Comparison of ENCODE assay signal across 8 cellular contexts in genomic region chr17:82267575-82268379, GRCh38. TPM values are rescaled to one million over a fixed set of nuclear protein-coding genes. Genes with fewer than 3 reads are reported as not detected.
DNase-seq lines count a peak whose midpoint lies in the region; ATAC-seq and TF ChIP-seq lines count a peak whose summit lies in the region.

No MANE protein-coding gene starts in this region.

- H3K4me3 ChIP-seq in CD8-positive, alpha-beta T cell (ENCODE audit: low read depth, low read length), result no peak overlapping the region
- H3K4me3 ChIP-seq in ovary, result peak overlapping the region; percentile 22

- peak overlapping the region; percentile 83 for H3K27ac Mint-ChIP-seq in CD8-positive, alpha-beta T cell
- peak overlapping the region; percentile 63 for H3K27ac Mint-ChIP-seq in activated naive CD8-positive, alpha-beta T cell treated with anti-CD3 and anti-CD28 coated beads, Interleukin-2, amount 10 ng/mL, durations not matched to agents 7 days and 5 days
- peak overlapping the region; percentile 52 for H3K27ac Mint-ChIP-seq in glutamatergic neuron (ENCODE audit: unreplicated experiment)

- no peaks in the 10 kb centered on the region for H3K27me3 Mint-ChIP-seq in CD8-positive, alpha-beta T cell (ENCODE audit: low read depth)
- H3K27me3 Mint-ChIP-seq in activated naive CD8-positive, alpha-beta T cell treated with anti-CD3 and anti-CD28 coated beads, Interleukin-2, amount 10 ng/mL, durations not matched to agents 7 days and 5 days, result no peaks in the 10 kb centered on the region
- peaks cover 5% of the 10 kb centered on the region for H3K27me3 Mint-ChIP-seq in glutamatergic neuron (ENCODE audit: unreplicated experiment)

- no peak overlapping the region for H3K27ac ChIP-seq in CD8-positive, alpha-beta T cell (ENCODE audit: low read depth, low read length)
- peak overlapping the region in 1 of 2 donors; percentile 60 for H3K27ac ChIP-seq in ovary

- TF ChIP-seq POLR2A in ovary (IDR thresholded peaks at IDR 0.05), result no peak

- TF ChIP-seq CTCF in CD8-positive, alpha-beta T cell (IDR thresholded peaks at IDR 0.05), result no peak
- TF ChIP-seq CTCF in glutamatergic neuron (IDR thresholded peaks at IDR 0.05; ENCODE audit: partially characterized antibody, unreplicated experiment), result no peak
- no peak for TF ChIP-seq CTCF in ovary (IDR thresholded peaks at IDR 0.05)

- peaks cover 58% of the 10 kb centered on the region for H3K4me1 ChIP-seq in CD8-positive, alpha-beta T cell (ENCODE audit: insufficient read depth, low read length)
- peaks cover 19% of the 10 kb centered on the region for H3K4me1 ChIP-seq in ovary (ENCODE audit: insufficient read depth)

- H3K4me1 Mint-ChIP-seq in CD8-positive, alpha-beta T cell (ENCODE audit: low read depth), result peaks cover 67% of the 10 kb centered on the region
- H3K4me1 Mint-ChIP-seq in activated naive CD8-positive, alpha-beta T cell treated with anti-CD3 and anti-CD28 coated beads, Interleukin-2, amount 10 ng/mL, durations not matched to agents 7 days and 5 days, result peaks cover 46% of the 10 kb centered on the region
- peaks cover 33% of the 10 kb centered on the region for H3K4me1 Mint-ChIP-seq in glutamatergic neuron (ENCODE audit: low read depth, unreplicated experiment)

- POLR2A ChIA-PET in CD8-positive, alpha-beta T cell (lab: Charles Lee), result interaction anchor here (0.5 kb wide), 1 partner anchor 201 kb away, joined by 3 read pairs; no protein-coding TSS in a partner anchor
- POLR2A ChIA-PET in activated naive CD8-positive, alpha-beta T cell treated with anti-CD3 and anti-CD28 coated beads, Interleukin-2, amount 10 ng/mL, durations not matched to agents 7 days and 5 days (lab: Charles Lee), result interaction anchor here (0.6 to 1.4 kb wide), 4 partner anchors 8 to 246 kb away, joined by 3 to 5 read pairs (median 4); partner anchors contain the start of genes CENPX and RAC3

- no peaks in the 10 kb centered on the region for H3K9me3 Mint-ChIP-seq in CD8-positive, alpha-beta T cell
- H3K9me3 Mint-ChIP-seq in activated naive CD8-positive, alpha-beta T cell treated with anti-CD3 and anti-CD28 coated beads, Interleukin-2, amount 10 ng/mL, durations not matched to agents 7 days and 5 days, result no peaks in the 10 kb centered on the region
- H3K9me3 Mint-ChIP-seq in glutamatergic neuron (ENCODE audit: unreplicated experiment), result peaks cover 6% of the 10 kb centered on the region

- CTCF ChIA-PET in CD8-positive, alpha-beta T cell (lab: Charles Lee), result interaction anchor here (1.0 to 2.1 kb wide), 2 partner anchors 23 to 33 kb away, joined by 3 to 7 read pairs; no protein-coding TSS in a partner anchor

- peak; percentile 44 for ATAC-seq in CD8-positive, alpha-beta T cell
- peak; percentile 29 for ATAC-seq in activated naive CD8-positive, alpha-beta T cell treated with anti-CD3 and anti-CD28 coated beads, Interleukin-2, amount 10 ng/mL, durations not matched to agents 7 days and 5 days (ENCODE audit: low read depth)

- peaks cover 87% of the 10 kb centered on the region for H3K36me3 Mint-ChIP-seq in CD8-positive, alpha-beta T cell
- peaks cover 29% of the 10 kb centered on the region for H3K36me3 Mint-ChIP-seq in activated naive CD8-positive, alpha-beta T cell treated with anti-CD3 and anti-CD28 coated beads, Interleukin-2, amount 10 ng/mL, durations not matched to agents 7 days and 5 days
- peaks cover 6% of the 10 kb centered on the region for H3K36me3 Mint-ChIP-seq in glutamatergic neuron (ENCODE audit: unreplicated experiment)

- intact Hi-C loops in CD8-positive, alpha-beta T cell (cut with DNase I, micrococcal nuclease), result no loop called here
- intact Hi-C loops in ovary (cut with DNase I), result loop anchor here in 1 of 4 donors (2.0 kb wide), 1 partner anchor 25 kb away; no protein-coding TSS in a partner anchor

- TF ChIP-seq EP300 in ovary (IDR thresholded peaks at IDR 0.05), result no peak

- no peaks in the 10 kb centered on the region for H3K9me3 ChIP-seq in CD8-positive, alpha-beta T cell (ENCODE audit: low read length)
- no peaks in the 10 kb centered on the region for H3K9me3 ChIP-seq in ovary

- peak in 5 of 7 experiments; percentile 31 to 62 (median 51) for DNase-seq in CD8-positive, alpha-beta T cell
- DNase-seq in NCI-H460 (ENCODE audit: extremely low read depth, low read depth), result peak; percentile 56
- no peak for DNase-seq in activated naive CD8-positive, alpha-beta T cell treated with anti-CD3 and anti-CD28 coated beads, Interleukin-2, amount 10 ng/mL, durations not matched to agents 7 days and 5 days
- DNase-seq in glutamatergic neuron, result no peak
- DNase-seq in ovary, result peak; percentile 80 to 87 (median 81)
- no peak for DNase-seq in NCI-H2107 (lab: John Stamatoyannopoulos, UW)
- no peak for DNase-seq in NCI-H1694 (lab: John Stamatoyannopoulos, UW)
- no peak for DNase-seq in NK-92 (lab: John Stamatoyannopoulos, UW; ENCODE audit: unreplicated experiment)

- no peaks in the 10 kb centered on the region for H3K27me3 ChIP-seq in CD8-positive, alpha-beta T cell (ENCODE audit: insufficient read depth, low read length)
- H3K27me3 ChIP-seq in ovary, result no peaks in the 10 kb centered on the region

- H3K36me3 ChIP-seq in CD8-positive, alpha-beta T cell (ENCODE audit: insufficient read depth, low read length), result peaks cover 39% of the 10 kb centered on the region
- H3K36me3 ChIP-seq in ovary, result no peaks in the 10 kb centered on the region

- WGBS in ovary, 3 donors, result 10% methylated on average over 20 to 21 of the region's 21 CpGs

- H3K4me3 Mint-ChIP-seq in CD8-positive, alpha-beta T cell, result peak overlapping the region; percentile 53
- peak overlapping the region; percentile 28 for H3K4me3 Mint-ChIP-seq in activated naive CD8-positive, alpha-beta T cell treated with anti-CD3 and anti-CD28 coated beads, Interleukin-2, amount 10 ng/mL, durations not matched to agents 7 days and 5 days
- H3K4me3 Mint-ChIP-seq in glutamatergic neuron (ENCODE audit: unreplicated experiment), result peak overlapping the region; percentile 17

RNA-seq across cellular contexts. Expression of gene CSNK1D, which starts 5.7 kb away (rescaled TPM):
- 100 to 1,000 TPM; 369 to 393 TPM for total RNA-seq in CD8-positive, alpha-beta T cell
- 26.6 and 31.6 TPM in 2 replicates for total RNA-seq in NCI-H460 (2014; rRNA removed; shearing (Covaris generic))
- 56.2 and 79.0 TPM in 2 replicates for polyA plus RNA-seq in NCI-H460 (2014; cell fraction: nucleus; rRNA removed)
- 100 to 1,000 TPM; 135 to 140 TPM for total RNA-seq in activated naive CD8-positive, alpha-beta T cell treated with anti-CD3 and anti-CD28 coated beads, Interleukin-2, amount 10 ng/mL, durations not matched to agents 7 days and 5 days
- total RNA-seq in glutamatergic neuron (ENCODE audit: unreplicated experiment) (211 TPM), ovary (100 to 1,000 TPM in 5 of 7 donors, 10 to 100 TPM in 2; 46.0 to 160 (median 121) TPM)
- 100 to 1,000 TPM in 1 of 2 donors, 10 to 100 TPM in 1; 81.2 to 134 TPM for polyA plus RNA-seq in ovary

RNA-seq across cellular contexts. Expression of gene SLC16A3, which starts 38.9 kb away (rescaled TPM):
- total RNA-seq in CD8-positive, alpha-beta T cell, result 100 to 1,000 TPM in 1 of 2 experiments, 10 to 100 TPM in 1; 94.0 to 103 TPM
- total RNA-seq in NCI-H460 (2014; rRNA removed; shearing (Covaris generic)), result 217 and 220 TPM in 2 replicates
- polyA plus RNA-seq in NCI-H460 (2014; cell fraction: nucleus; rRNA removed), result 654 and 769 TPM in 2 replicates
- total RNA-seq in activated naive CD8-positive, alpha-beta T cell treated with anti-CD3 and anti-CD28 coated beads, Interleukin-2, amount 10 ng/mL, durations not matched to agents 7 days and 5 days, result 100 to 1,000 TPM; 195 to 211 TPM
- total RNA-seq in glutamatergic neuron (ENCODE audit: unreplicated experiment) (15.6 TPM), ovary (10 to 100 TPM; 10.5 to 23.2 (median 18.0) TPM)
- polyA plus RNA-seq in ovary, result 1 to 10 TPM; 3.5 to 5.0 TPM

RNA-seq across cellular contexts. Expression of gene CD7, which starts 49.6 kb away (rescaled TPM):
- 100 to 1,000 TPM; 369 to 385 TPM for total RNA-seq in CD8-positive, alpha-beta T cell
- 0.32 TPM in 1 of 2 replicates, not detected in the other for total RNA-seq in NCI-H460 (2014; rRNA removed; shearing (Covaris generic))
- polyA plus RNA-seq in NCI-H460 (2014; cell fraction: nucleus; rRNA removed), result 0.72 and 0.98 TPM in 2 replicates
- total RNA-seq in activated naive CD8-positive, alpha-beta T cell treated with anti-CD3 and anti-CD28 coated beads, Interleukin-2, amount 10 ng/mL, durations not matched to agents 7 days and 5 days, result 100 to 1,000 TPM; 286 to 320 TPM
- total RNA-seq in glutamatergic neuron (ENCODE audit: unreplicated experiment), result 0.27 TPM
- total RNA-seq in ovary, result 1 to 10 TPM in 4 of 7 donors, under 1 TPM in 1, not detected in 2; 0.58 to 1.3 (median 1.1) TPM
- polyA plus RNA-seq in ovary, result under 1 TPM in 1 of 2 donors, not detected in 1; 0.48 TPM

RNA-seq across cellular contexts. Expression of gene CCDC57, which starts 55.1 kb away (rescaled TPM):
- 100 to 1,000 TPM; 175 to 184 TPM for total RNA-seq in CD8-positive, alpha-beta T cell
- total RNA-seq in NCI-H460 (2014; rRNA removed; shearing (Covaris generic)), result 21.2 and 21.3 TPM in 2 replicates
- 96.6 and 103 TPM in 2 replicates for polyA plus RNA-seq in NCI-H460 (2014; cell fraction: nucleus; rRNA removed)
- 10 to 100 TPM; 79.5 to 81.7 TPM for total RNA-seq in activated naive CD8-positive, alpha-beta T cell treated with anti-CD3 and anti-CD28 coated beads, Interleukin-2, amount 10 ng/mL, durations not matched to agents 7 days and 5 days
- 40.7 TPM for total RNA-seq in glutamatergic neuron (ENCODE audit: unreplicated experiment)
- 10 to 100 TPM; 22.9 to 65.0 (median 41.9) TPM for total RNA-seq in ovary
- polyA plus RNA-seq in ovary, result 10 to 100 TPM in 1 of 2 donors, 1 to 10 TPM in 1; 7.7 to 22.2 TPM

Comparison
In these comparisons a context has a peak if more than half of its experiments do, and no peak if none do; other contexts are left out.
1. DNase-seq: peak in CD8-positive, alpha-beta T cell (5 of 7), NCI-H460 (single experiment) and ovary (5 of 5); none in activated naive CD8-positive, alpha-beta T cell treated with anti-CD3 and anti-CD28 coated beads, Interleukin-2, amount 10 ng/mL, durations not matched to agents 7 days and 5 days (single experiment), glutamatergic neuron (single experiment), NCI-H2107 (single experiment), NCI-H1694 (single experiment) and NK-92 (single experiment).
2. RNA of gene CD7, which starts 49.6 kb away (total RNA-seq): 369 to 385 TPM in CD8-positive, alpha-beta T cell and 286 to 320 TPM in activated naive CD8-positive, alpha-beta T cell treated with anti-CD3 and anti-CD28 coated beads, Interleukin-2, amount 10 ng/mL, durations not matched to agents 7 days and 5 days; 0.58 to 1.3 TPM in ovary, 0.27 TPM in glutamatergic neuron (single experiment) and 0.32 TPM in NCI-H460; every median in the first group is over 100 times any median in the second.
3. Peak in every context shown above with its lines, with median percentiles within 50 percentile points of each other: H3K27ac Mint-ChIP-seq and H3K4me3 Mint-ChIP-seq.